ENCODE assay signal across 10 cellular contexts in the genomic region with DNA sequence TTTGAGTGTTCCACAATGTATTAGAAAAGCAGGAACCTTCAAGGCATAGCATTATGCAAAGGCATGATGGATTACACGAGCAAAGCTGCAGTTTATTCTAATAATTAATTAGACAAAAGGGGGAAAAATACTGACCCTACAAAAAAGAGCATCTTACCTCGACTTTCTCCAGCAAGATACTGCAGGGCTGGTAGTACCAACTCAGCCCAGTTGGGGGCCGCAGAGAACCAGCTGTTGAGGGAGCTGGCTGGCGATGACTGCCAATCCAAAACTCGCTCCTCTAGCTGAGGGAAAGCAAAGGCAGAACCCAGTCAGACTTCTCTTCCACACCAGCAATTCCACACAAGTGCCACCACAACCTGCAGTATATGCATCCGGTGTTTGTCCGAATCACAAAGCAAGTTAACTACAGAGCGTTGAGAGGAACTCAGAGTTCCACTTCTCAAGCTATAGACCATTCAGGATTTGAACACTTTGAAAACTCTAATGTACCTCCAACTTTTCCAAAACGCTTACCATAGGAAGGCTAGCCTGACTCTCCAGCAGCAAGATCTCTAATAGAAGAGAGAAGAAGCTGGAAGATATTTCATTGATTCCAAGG. TPM values are rescaled to one million over a fixed set of nuclear protein-coding genes. Genes with fewer than 3 reads are reported as not detected.
DNase-seq lines count a peak whose midpoint lies in the region; ATAC-seq, FAIRE-seq and TF ChIP-seq lines count a peak whose summit lies in the region.
"Had no signal": no experiment of that assay in that cellular context is flagged by ENCODE, and none has a peak within 500 bp of the region (broad histone marks: within the 10 kb centered on the region; RNA-seq: fewer than 3 reads in every experiment).

No MANE protein-coding gene starts in this region.

- peak; percentile 76 for ATAC-seq in HG02938 (IDR thresholded peaks at IDR 0.05; ENCODE audit: unreplicated experiment)
- ATAC-seq in GM12878 = peak; percentile 79
- ATAC-seq in memory B cell (ENCODE audit: low read depth) = no peak
- no peak for ATAC-seq in HG03439 (IDR thresholded peaks at IDR 0.05; ENCODE audit: unreplicated experiment)
- ATAC-seq: stimulated activated effector memory CD8-positive, alpha-beta T cell treated with anti-CD3 and anti-CD28 coated beads, Interleukin-12 subunit alpha, Interleukin-12 subunit beta, amount 100 ng/mL, for 72 hours had no signal

- no peak overlapping the region for H2AFZ ChIP-seq in GM12878 (ENCODE audit: control insufficient read depth, low read depth, low read length)

- no peak for TF ChIP-seq EP300 in GM12878 (IDR thresholded peaks at IDR 0.05; ENCODE audit: borderline replicate concordance in 1 of 2, control insufficient read depth in 1 of 2, low read depth in 2 of 2, low read length in 2 of 2)

- H3K4me1 ChIP-seq in GM12878 (ENCODE audit: control insufficient read depth, insufficient read depth, low read length) = no peaks in the 10 kb centered on the region

- POLR2A ChIA-PET in GM12878 (lab: Charles Lee) = interaction anchor here (0.6 kb wide), 1 partner anchor 490 kb away, joined by 4 read pairs; no protein-coding TSS in a partner anchor

- H3K9me3 ChIP-seq in GM12878 (replicated peaks; ENCODE audit: control insufficient read depth, insufficient read depth, low read length) = no peaks in the 10 kb centered on the region

- peak; percentile 52 for TF ChIP-seq RAD21 in GM12878 (IDR thresholded peaks at IDR 0.05; ENCODE audit: insufficient read depth, low read depth, low read length)

- 82% methylated on average over 9 of the region's 9 CpGs for WGBS in GM12878 (ENCODE audit: insufficient coverage, insufficient replicate concordance, low lambda C conversion rate, missing lambda C conversion rate)

- CTCF ChIA-PET in GM12878 (lab: Yijun Ruan, JAX) = interaction anchor here (1.1 to 3.4 kb wide), 3 partner anchors 11 to 249 kb away, joined by 3 to 47 read pairs (median 5); no protein-coding TSS in a partner anchor

- H3K4me2 ChIP-seq in GM12878 (ENCODE audit: control insufficient read depth, insufficient read depth) = no peak overlapping the region

- TF ChIP-seq CTCF in GM12878 (IDR thresholded peaks at IDR 0.05 in 2 of 3, conservative IDR thresholded peaks at IDR 0.05 in 1 of 3; ENCODE audit: control insufficient read depth in 2 of 3, extremely low read depth in 1 of 3, insufficient read depth in 1 of 3, low read depth in 3 of 3, low read length in 3 of 3) = peak; percentile 36 to 59 (median 55)

- no TSS peak for BruUV-seq in GM12878 (replicated peaks; lab: Mats Ljungman, UMichigan)

- SMC1A ChIA-PET in GM12878 (lab: Charles Lee; ENCODE audit: uncharacterized antibody, unreplicated experiment) = interaction anchor here (1.0 to 1.2 kb wide), 3 partner anchors 9 to 251 kb away, joined by 3 to 8 read pairs (median 3); no protein-coding TSS in a partner anchor

- H3K9me3 Mint-ChIP-seq in memory B cell = no peaks in the 10 kb centered on the region
- H3K9me3 Mint-ChIP-seq: stimulated activated effector memory CD8-positive, alpha-beta T cell treated with anti-CD3 and anti-CD28 coated beads, Interleukin-12 subunit alpha, Interleukin-12 subunit beta, amount 100 ng/mL, for 72 hours had no signal

- DNase-seq in NCI-H82 (lab: John Stamatoyannopoulos, UW) = peak; percentile 42
- DNase-seq in NCI-H82 treated with DMSO at 0.1 percent for 48 hours (lab: John Stamatoyannopoulos, UW; ENCODE audit: unreplicated experiment) = no peak
- peak; percentile 55 for DNase-seq in SK-MEL-5 (ENCODE audit: low read depth, low spot score)
- DNase-seq in GM12878 (ENCODE audit: low read depth, low spot score) = no peak
- no peak for DNase-seq in memory B cell (ENCODE audit: low spot score in 2 of 2)
- no peak for DNase-seq in Ammon's horn (ENCODE audit: low spot score)

- H3K4me1 Mint-ChIP-seq in memory B cell = no peaks in the 10 kb centered on the region

- peaks cover 59% of the 10 kb centered on the region for H3K36me3 Mint-ChIP-seq in memory B cell

- intact Hi-C loops in GM12878 (cut with micrococcal nuclease; ENCODE audit: unreplicated experiment) = no loop called here

- H3K27me3 Mint-ChIP-seq in memory B cell = no peaks in the 10 kb centered on the region

- H3K36me3 ChIP-seq in GM12878 (ENCODE audit: control insufficient read depth in 2 of 2, insufficient read depth in 2 of 2, low read length in 1 of 2) = peaks cover 22 to 26% of the 10 kb centered on the region in 2 experiments

- peak; percentile 35 for FAIRE-seq in GM12878 (lab: Jason Lieb, UNC)
- FAIRE-seq: colon had no signal

- no peak overlapping the region for H3K9ac ChIP-seq in GM12878 (ENCODE audit: control insufficient read depth, insufficient read depth, low read length)

- no peak overlapping the region for H3K4me3 Mint-ChIP-seq in memory B cell
- H3K4me3 Mint-ChIP-seq: stimulated activated effector memory CD8-positive, alpha-beta T cell treated with anti-CD3 and anti-CD28 coated beads, Interleukin-12 subunit alpha, Interleukin-12 subunit beta, amount 100 ng/mL, for 72 hours had no signal

- H4K20me1 ChIP-seq in GM12878 (ENCODE audit: control insufficient read depth, insufficient read depth) = no peaks in the 10 kb centered on the region

- no peak overlapping the region for H3K27ac ChIP-seq in GM12878 (ENCODE audit: control insufficient read depth, insufficient read depth)

- no peak for TF ChIP-seq POLR2A in GM12878 (IDR thresholded peaks at IDR 0.05; ENCODE audit: low read depth, low read length)

- no peaks in the 10 kb centered on the region for H3K27me3 ChIP-seq in GM12878 (replicated peaks in 1 of 2; ENCODE audit: control insufficient read depth in 2 of 2, insufficient read depth in 2 of 2, low read length in 1 of 2)

- RAD21 ChIA-PET in GM12878 (lab: Charles Lee; ENCODE audit: unreplicated experiment) = interaction anchor here (1.3 to 2.2 kb wide), 2 partner anchors 250 to 264 kb away, joined by 4 to 18 read pairs; no protein-coding TSS in a partner anchor

- no peaks in the 10 kb centered on the region for H3K79me2 ChIP-seq in GM12878 (ENCODE audit: control insufficient read depth, insufficient read depth, low read length)

- H3K27ac Mint-ChIP-seq in memory B cell = peak overlapping the region; percentile 12
- H3K27ac Mint-ChIP-seq: stimulated activated effector memory CD8-positive, alpha-beta T cell treated with anti-CD3 and anti-CD28 coated beads, Interleukin-12 subunit alpha, Interleukin-12 subunit beta, amount 100 ng/mL, for 72 hours had no signal

- in situ Hi-C loops in SK-MEL-5 (cut with HindIII; ENCODE audit: low pct_unique_long_range_greater_than_20kb, low sequenced_read_pairs) (no loop called here), GM12878 (cut with MboI) (no loop called here)

- no peak overlapping the region for H3K4me3 ChIP-seq in GM12878

TF ChIP-seq in GM12878, 131 proteins besides CTCF, POLR2A, EP300 and RAD21 (continues in another document):
- no peak for TF ChIP-seq MTA3 (IDR thresholded peaks at IDR 0.05; ENCODE audit: borderline replicate concordance, low read length)
- TF ChIP-seq, protein P1, sequence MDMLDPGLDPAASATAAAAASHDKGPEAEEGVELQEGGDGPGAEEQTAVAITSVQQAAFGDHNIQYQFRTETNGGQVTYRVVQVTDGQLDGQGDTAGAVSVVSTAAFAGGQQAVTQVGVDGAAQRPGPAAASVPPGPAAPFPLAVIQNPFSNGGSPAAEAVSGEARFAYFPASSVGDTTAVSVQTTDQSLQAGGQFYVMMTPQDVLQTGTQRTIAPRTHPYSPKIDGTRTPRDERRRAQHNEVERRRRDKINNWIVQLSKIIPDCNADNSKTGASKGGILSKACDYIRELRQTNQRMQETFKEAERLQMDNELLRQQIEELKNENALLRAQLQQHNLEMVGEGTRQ (IDR thresholded peaks at IDR 0.05; ENCODE audit: borderline replicate concordance, low read depth, low read length) = no peak
- TF ChIP-seq IKZF1 (conservative IDR thresholded peaks at IDR 0.05) = no peak
- TF ChIP-seq PML (IDR thresholded peaks at IDR 0.05; ENCODE audit: low read length) = no peak
- no peak for TF ChIP-seq MXI1 (IDR thresholded peaks at IDR 0.05; ENCODE audit: low read depth, low read length)
- 0 out of 2 replicates have a peak, but pooled peaks have one; percentile 10 for TF ChIP-seq TCF12 (IDR thresholded peaks at IDR 0.05; ENCODE audit: low read depth, low read length)
- TF ChIP-seq SMC3 (IDR thresholded peaks at IDR 0.05; ENCODE audit: borderline replicate concordance, low read length) = peak; percentile 30; the same call in 1 of the 2 replicates
- TF ChIP-seq RCOR1 (conservative IDR thresholded peaks at IDR 0.05; ENCODE audit: low read depth, low read length) = no peak
- no peak for TF ChIP-seq TAF1 (IDR thresholded peaks at IDR 0.05; ENCODE audit: borderline replicate concordance, low read depth, low read length)
- no peak for TF ChIP-seq GABPA (IDR thresholded peaks at IDR 0.05; ENCODE audit: low read depth)
- no peak for TF ChIP-seq EGR1 (IDR thresholded peaks at IDR 0.05; ENCODE audit: borderline replicate concordance in 1 of 2, low read depth in 2 of 2, low read length in 2 of 2)
- no peak for TF ChIP-seq FOS (IDR thresholded peaks at IDR 0.05; ENCODE audit: borderline replicate concordance, extremely low read depth, insufficient read length)
- no peak for TF ChIP-seq STAT1 (conservative IDR thresholded peaks at IDR 0.05)

RNA-seq across cellular contexts. Expression of a gene that starts 13.7 kb away (rescaled TPM):
- total RNA-seq in SK-MEL-5 (2014; rRNA removed; shearing (Covaris generic)) = 14.5 and 15.9 TPM in 2 replicates
- polyA plus RNA-seq in SK-MEL-5 (2015; cell fraction: cytosol; rRNA removed) = 17.7 and 24.5 TPM in 2 replicates
- polyA plus RNA-seq in SK-MEL-5 (2015; cell fraction: nucleus; rRNA removed) = 40.7 and 50.0 TPM in 2 replicates
- 80.3 and 85.8 TPM in 2 replicates for total RNA-seq in GM12878 (2013; cell fraction: nucleolus; rRNA removed)
- total RNA-seq in GM12878 (2014; rRNA removed) (15.1 and 16.2 TPM in 2 replicates), GM12878 (2014; rRNA removed; fragmentation: Illumina TruSeq; extraction: Trizol) (10.7 and 11.0 TPM in 2 replicates), GM12878 (2021) (21.7 TPM in 2 replicates)
- 10.2 TPM for polyA plus RNA-seq in GM12878 (2011; ENCODE audit: low read depth)
- polyA plus RNA-seq in GM12878 (2011; rRNA removed) (12.0 and 14.5 TPM in 2 replicates), GM12878 (2014; fragmentation: Illumina TruSeq; extraction: Trizol) (11.3 and 13.7 TPM in 2 replicates), GM12878 (2014; fragmentation: Nextera tagmentation; extraction: Ambion mirVana) (1 to 10 TPM; 3.7 to 5.4 TPM), GM12878 (2014; rRNA removed) (12.8 and 14.2 TPM in 2 replicates), GM12878 (2016; fragmentation: Nextera tagmentation; extraction: Ambion mirVana) (10 to 100 TPM; 16.4 to 19.3 TPM)
- 18.9 and 19.3 TPM in 2 replicates for polyA plus RNA-seq in GM12878 (2011; cell fraction: cytosol; rRNA removed)
- polyA plus RNA-seq in GM12878 (2011; cell fraction: nucleus; rRNA removed) = 77.4 and 84.3 TPM in 2 replicates
- 15.1 and 16.6 TPM in 2 replicates for polyA plus RNA-seq in GM12878 (2012)
- 18.8 and 21.7 TPM in 2 replicates for polyA minus RNA-seq in GM12878 (2011; rRNA and poly(A)+ RNA removed)
- 5.7 and 6.1 TPM in 2 replicates for polyA minus RNA-seq in GM12878 (2011; cell fraction: cytosol; rRNA and poly(A)+ RNA removed)
- 23.7 and 32.7 TPM in 2 replicates for polyA minus RNA-seq in GM12878 (2011; cell fraction: nucleus; rRNA and poly(A)+ RNA removed)

Comparison
In these comparisons a context has a peak if more than half of its experiments do, and no peak if none do; other contexts are left out.
1. DNase-seq: peak in NCI-H82 (single experiment) and SK-MEL-5 (single experiment); none in NCI-H82 treated with DMSO at 0.1 percent for 48 hours (single experiment), GM12878 (single experiment), memory B cell (0 of 2) and Ammon's horn (single experiment).
2. ATAC-seq: peak in HG02938 (single experiment) and GM12878 (single experiment); none in memory B cell (single experiment) and HG03439 (single experiment).